11 cellular contexts compared by ENCODE assay signal in genomic region chr6:72748759-72749158, GRCh38.
DNase-seq lines count a peak whose midpoint lies in the region; ATAC-seq, FAIRE-seq and TF ChIP-seq lines count a peak whose summit lies in the region.
"Had no signal": no experiment of that assay in that cellular context is flagged by ENCODE, and none has a peak within 500 bp of the region (broad histone marks: within the 10 kb centered on the region; RNA-seq: fewer than 3 reads in every experiment).

No MANE protein-coding gene starts in this region.

- H3K36me3 Mint-ChIP-seq in MCF 10A (ENCODE audit: insufficient read depth, unreplicated experiment), result no peaks in the 10 kb centered on the region

- peaks cover 32% of the 10 kb centered on the region for H3K4me1 Mint-ChIP-seq in MCF 10A (ENCODE audit: insufficient read depth, unreplicated experiment)

- no peaks in the 10 kb centered on the region for H3K9me3 Mint-ChIP-seq in MCF 10A (ENCODE audit: unreplicated experiment)

- FAIRE-seq in HTR-8/SVneo (lab: Jason Lieb, UNC), result peak; percentile 57

- H3K27ac Mint-ChIP-seq in MCF 10A (ENCODE audit: low read depth, unreplicated experiment), result no peak overlapping the region
- H3K27ac Mint-ChIP-seq: activated naive CD4-positive, alpha-beta T cell treated with anti-CD3 and anti-CD28 coated beads, Interleukin-2, amount 50 U/mL, for 24 hours had no signal

- peak; percentile 92 for DNase-seq in MCF 10A (ENCODE audit: unreplicated experiment)
- no peak for DNase-seq in breast epithelium (ENCODE audit: low spot score in 2 of 2)
- DNase-seq in HTR-8/SVneo (ENCODE audit: insufficient read length, low spot score), result peak; percentile 42
- peak; percentile 76 to 91 for DNase-seq in cardiac fibroblast (ENCODE audit: low read depth in 2 of 2)
- no peak for DNase-seq in thoracic aorta (ENCODE audit: low spot score)
- DNase-seq in upper lobe of right lung, result no peak
- DNase-seq in SHP77 (lab: John Stamatoyannopoulos, UW), result no peak
- DNase-seq: Calu3, left cardiac atrium had no signal

- no peak overlapping the region for H3K4me3 ChIP-seq in breast epithelium
- H3K4me3 ChIP-seq in cardiac fibroblast (replicated peaks in 1 of 2; ENCODE audit: low read depth in 2 of 2, low read length in 2 of 2), result no peak overlapping the region
- no peak overlapping the region for H3K4me3 ChIP-seq in thoracic aorta
- H3K4me3 ChIP-seq in upper lobe of right lung, result no peak overlapping the region

- no TSS peak for BruUV-seq in MCF 10A (replicated peaks; lab: Mats Ljungman, UMichigan)

- H3K36me3 ChIP-seq in breast epithelium (no peaks in the 10 kb centered on the region), thoracic aorta (no peaks in the 10 kb centered on the region), upper lobe of right lung (no peaks in the 10 kb centered on the region)

- no peak for TF ChIP-seq CTCF in MCF 10A (IDR thresholded peaks at IDR 0.05; ENCODE audit: unreplicated experiment)
- no peak for TF ChIP-seq CTCF in breast epithelium (IDR thresholded peaks at IDR 0.05)
- no peak for TF ChIP-seq CTCF in cardiac fibroblast (IDR thresholded peaks at IDR 0.05; ENCODE audit: low read depth, low read length)
- no peak for TF ChIP-seq CTCF in thoracic aorta (IDR thresholded peaks at IDR 0.05)
- no peak for TF ChIP-seq CTCF in upper lobe of right lung (IDR thresholded peaks at IDR 0.05)

- POLR2A ChIA-PET in MCF 10A (lab: Yijun Ruan, JAX), result interaction anchor here (1.2 kb wide), 1 partner anchor 11 kb away, joined by 4 read pairs; no protein-coding TSS in a partner anchor

- CTCF ChIA-PET in MCF 10A (lab: Yijun Ruan, JAX), result no interaction called here

- H3K27me3 Mint-ChIP-seq in MCF 10A (ENCODE audit: insufficient read depth, unreplicated experiment), result no peaks in the 10 kb centered on the region
- H3K27me3 Mint-ChIP-seq: activated naive CD4-positive, alpha-beta T cell treated with anti-CD3 and anti-CD28 coated beads, Interleukin-2, amount 50 U/mL, for 24 hours had no signal

- H3K4me3 Mint-ChIP-seq in MCF 10A (ENCODE audit: unreplicated experiment), result no peak overlapping the region
- H3K4me3 Mint-ChIP-seq: activated naive CD4-positive, alpha-beta T cell treated with anti-CD3 and anti-CD28 coated beads, Interleukin-2, amount 50 U/mL, for 24 hours had no signal

- TF ChIP-seq POLR2A in breast epithelium (IDR thresholded peaks at IDR 0.05), result no peak

- intact Hi-C loops in MCF 10A (cut with micrococcal nuclease), result loop anchor here (2.0 to 5.0 kb wide), 3 partner anchors 39 to 384 kb away; no protein-coding TSS in a partner anchor
- intact Hi-C loops in breast epithelium (cut with DNase I; ENCODE audit: low total_unique reads), result no loop called here
- intact Hi-C loops in upper lobe of right lung (cut with DNase I), result no loop called here

- peak; percentile 96 for ATAC-seq in thoracic aorta (ENCODE audit: insufficient number of reproducible peaks, low FRiP score, low read depth)
- ATAC-seq in HG03571 (IDR thresholded peaks at IDR 0.05; ENCODE audit: unreplicated experiment), result no peak
- ATAC-seq in upper lobe of right lung, result no peak

- H3K27me3 ChIP-seq in breast epithelium (no peaks in the 10 kb centered on the region), thoracic aorta (replicated peaks; ENCODE audit: insufficient read depth) (no peaks in the 10 kb centered on the region), upper lobe of right lung (no peaks in the 10 kb centered on the region)

- no peak overlapping the region for H3K27ac ChIP-seq in breast epithelium
- no peak overlapping the region for H3K27ac ChIP-seq in thoracic aorta
- no peak overlapping the region for H3K27ac ChIP-seq in upper lobe of right lung

- no peaks in the 10 kb centered on the region for H3K4me1 ChIP-seq in breast epithelium
- H3K4me1 ChIP-seq in thoracic aorta (ENCODE audit: control insufficient read depth in 1 of 2, low read depth in 2 of 2), result peaks cover 3 to 41% of the 10 kb centered on the region in 2 donors
- H3K4me1 ChIP-seq in upper lobe of right lung, result no peaks in the 10 kb centered on the region

- H3K9me3 ChIP-seq in breast epithelium, result no peaks in the 10 kb centered on the region
- H3K9me3 ChIP-seq in thoracic aorta, result no peaks in the 10 kb centered on the region
- H3K9me3 ChIP-seq in upper lobe of right lung, result no peaks in the 10 kb centered on the region

Comparison
In these comparisons a context has a peak if more than half of its experiments do, and no peak if none do; other contexts are left out.
1. DNase-seq: peak in MCF 10A (single experiment), HTR-8/SVneo (single experiment) and cardiac fibroblast (2 of 2); none in breast epithelium (0 of 2), thoracic aorta (single experiment), upper lobe of right lung (single experiment) and SHP77 (0 of 2).